9 cellular contexts compared by ENCODE assay signal in genomic region chr3:152283492-152284381, GRCh38. TPM values are rescaled to one million over a fixed set of nuclear protein-coding genes. Genes with fewer than 3 reads are reported as not detected.
DNase-seq lines count a peak whose midpoint lies in the region; ATAC-seq and TF ChIP-seq lines count a peak whose summit lies in the region.
"Had no signal": no experiment of that assay in that cellular context is flagged by ENCODE, and none has a peak within 500 bp of the region (broad histone marks: within the 10 kb centered on the region; RNA-seq: fewer than 3 reads in every experiment).

No MANE protein-coding gene starts in this region.

- H2BK5ac ChIP-seq in trophoblast cell (ENCODE audit: low read depth, low read length, poor library complexity): no peak overlapping the region

- WGBS in spleen, 5 donors: 71 to 79% (median 75%) methylated on average over 2 of the region's 2 CpGs
- no CpG with 5 or more reads among the region's 2 CpGs for WGBS in trophoblast cell (ENCODE audit: extremely low coverage, insufficient coverage, insufficient read length)

- H3K36me3 ChIP-seq in effector memory CD4-positive, alpha-beta T cell (ENCODE audit: control insufficient read depth, insufficient read depth, low read length): no peaks in the 10 kb centered on the region
- H3K36me3 ChIP-seq in spleen (no peaks in the 10 kb centered on the region), trophoblast cell (ENCODE audit: control insufficient read depth in 1 of 2, insufficient read depth in 2 of 2, low read length in 2 of 2) (no peaks in the 10 kb centered on the region)

- no peak overlapping the region for H2AFZ ChIP-seq in trophoblast cell (ENCODE audit: insufficient read depth, low read length, poor library complexity)

- TF ChIP-seq POLR2A in spleen (IDR thresholded peaks at IDR 0.05): no peak

- no peak overlapping the region for H4K12ac ChIP-seq in trophoblast cell (ENCODE audit: low read depth, low read length)

- H3K18ac ChIP-seq in trophoblast cell (ENCODE audit: low read length): no peak overlapping the region

- no peak overlapping the region for H3K4ac ChIP-seq in trophoblast cell (ENCODE audit: low read depth, low read length)

- no peak for DNase-seq in T-helper 1 cell
- DNase-seq in LoVo (ENCODE audit: low spot score): peak; percentile 42
- no peak for DNase-seq in effector memory CD4-positive, alpha-beta T cell
- no peak for DNase-seq in spleen
- DNase-seq in trophoblast cell: no peak

- peak overlapping the region; percentile 41 for H3K27ac Mint-ChIP-seq in T-helper 1 cell treated with Interleukin-12 subunit alpha and Interleukin-12 subunit beta and Interleukin-4 antibody, amounts not matched to agents 30 μg/mL and 1 μg/mL, for 36 hours

- H3K4me1 Mint-ChIP-seq in T-helper 1 cell treated with Interleukin-12 subunit alpha and Interleukin-12 subunit beta and Interleukin-4 antibody, amounts not matched to agents 30 μg/mL and 1 μg/mL, for 36 hours (ENCODE audit: low read depth): peaks cover 60% of the 10 kb centered on the region

- no peaks in the 10 kb centered on the region for H3K27me3 ChIP-seq in effector memory CD4-positive, alpha-beta T cell (replicated peaks; ENCODE audit: control insufficient read depth, insufficient read depth, low read length, poor library complexity, severe bottlenecking)
- H3K27me3 ChIP-seq in spleen (replicated peaks in 1 of 7) (no peaks in the 10 kb centered on the region), trophoblast cell (ENCODE audit: insufficient read depth, low read length) (no peaks in the 10 kb centered on the region)

- no peak for ATAC-seq in HG02981 (IDR thresholded peaks at IDR 0.05; ENCODE audit: unreplicated experiment)
- ATAC-seq in HG02623 (IDR thresholded peaks at IDR 0.05; ENCODE audit: unreplicated experiment): no peak
- ATAC-seq: esophagus mucosa had no signal

- no peaks in the 10 kb centered on the region for H3K9me3 Mint-ChIP-seq in T-helper 1 cell treated with Interleukin-12 subunit alpha and Interleukin-12 subunit beta and Interleukin-4 antibody, amounts not matched to agents 30 μg/mL and 1 μg/mL, for 36 hours

- no peak overlapping the region for H3K4me2 ChIP-seq in trophoblast cell (ENCODE audit: low read length)

- no peak overlapping the region for H3K23ac ChIP-seq in trophoblast cell (ENCODE audit: low read length)

- intact Hi-C loops in spleen (cut with DNase I; ENCODE audit: low total_unique reads): no loop called here

- H4K8ac ChIP-seq in trophoblast cell (ENCODE audit: low read depth, low read length): no peak overlapping the region

- H3K9me3 ChIP-seq in effector memory CD4-positive, alpha-beta T cell (ENCODE audit: control insufficient read depth, low read length): no peaks in the 10 kb centered on the region
- H3K9me3 ChIP-seq in spleen (no peaks in the 10 kb centered on the region), trophoblast cell (ENCODE audit: insufficient read depth, low read depth, low read length) (no peaks in the 10 kb centered on the region)

- H2BK12ac ChIP-seq in trophoblast cell (ENCODE audit: low read length): no peak overlapping the region

- no peaks in the 10 kb centered on the region for H3K79me2 ChIP-seq in trophoblast cell (ENCODE audit: control insufficient read depth, insufficient read depth, low read length, poor library complexity)

- H3K4me1 ChIP-seq in effector memory CD4-positive, alpha-beta T cell (ENCODE audit: control insufficient read depth, insufficient read depth, low read length, poor library complexity, severe bottlenecking): peaks cover 43% of the 10 kb centered on the region
- H3K4me1 ChIP-seq in spleen (peaks cover 73 to 97% (median 96%) of the 10 kb centered on the region in 6 donors), trophoblast cell (ENCODE audit: control insufficient read depth in 1 of 2, insufficient read depth in 2 of 2, low read length in 2 of 2) (no peaks in the 10 kb centered on the region)

- no peak overlapping the region for H3K4me3 ChIP-seq in effector memory CD4-positive, alpha-beta T cell (ENCODE audit: insufficient read depth, low read depth, low read length, poor library complexity, severe bottlenecking)
- H3K4me3 ChIP-seq in spleen: peak overlapping the region in 1 of 8 donors; percentile 12
- no peak overlapping the region for H3K4me3 ChIP-seq in trophoblast cell (ENCODE audit: low read depth, low read length)

- H2AK5ac ChIP-seq in trophoblast cell (ENCODE audit: low read length): no peak overlapping the region

- H3K27me3 Mint-ChIP-seq in T-helper 1 cell treated with Interleukin-12 subunit alpha and Interleukin-12 subunit beta and Interleukin-4 antibody, amounts not matched to agents 30 μg/mL and 1 μg/mL, for 36 hours (ENCODE audit: low read depth): no peaks in the 10 kb centered on the region

- H3K4me3 Mint-ChIP-seq in T-helper 1 cell treated with Interleukin-12 subunit alpha and Interleukin-12 subunit beta and Interleukin-4 antibody, amounts not matched to agents 30 μg/mL and 1 μg/mL, for 36 hours: no peak overlapping the region

- no peaks in the 10 kb centered on the region for H3K79me1 ChIP-seq in trophoblast cell (ENCODE audit: low read length)

- H4K91ac ChIP-seq in trophoblast cell (ENCODE audit: low read depth, low read length): no peak overlapping the region

- peaks cover 15% of the 10 kb centered on the region for H3K36me3 Mint-ChIP-seq in T-helper 1 cell treated with Interleukin-12 subunit alpha and Interleukin-12 subunit beta and Interleukin-4 antibody, amounts not matched to agents 30 μg/mL and 1 μg/mL, for 36 hours (ENCODE audit: low read depth)

- no peak overlapping the region for H3K14ac ChIP-seq in trophoblast cell (ENCODE audit: low read length)

- peak overlapping the region; percentile 44 for H3K27ac ChIP-seq in effector memory CD4-positive, alpha-beta T cell (ENCODE audit: insufficient read depth, low read length, poor library complexity, severe bottlenecking)
- H3K27ac ChIP-seq in spleen (peak overlapping the region; percentile 17 to 71 (median 48)), trophoblast cell (ENCODE audit: low read depth, low read length) (no peak overlapping the region)

- no peak overlapping the region for H3K9ac ChIP-seq in trophoblast cell (ENCODE audit: low read length)

- no peak overlapping the region for H2BK120ac ChIP-seq in trophoblast cell (ENCODE audit: insufficient read depth, low read length, poor library complexity)

- no peak for TF ChIP-seq CTCF in spleen (IDR thresholded peaks at IDR 0.05 in 8 of 11, conservative IDR thresholded peaks at IDR 0.05 in 3 of 11)

RNA-seq across cellular contexts. Expression of gene MBNL1, which starts 15.0 kb away (rescaled TPM):
- total RNA-seq in spleen: 100 to 1,000 TPM; 288 to 491 (median 355) TPM
- polyA plus RNA-seq in spleen: 10 to 100 TPM; 64.7 to 66.3 (median 64.7) TPM
- polyA plus RNA-seq in trophoblast cell (2013): 9.2 and 9.7 TPM in 2 replicates
